In genomic region chr15:31815411-31816155, GRCh38 we compare ENCODE assay signal across 19 cellular contexts. TPM values are rescaled to one million over a fixed set of nuclear protein-coding genes. Genes with fewer than 3 reads are reported as not detected.
A peak's percentile ranks its signal among the peaks of the same experiment; 100 is the strongest.
DNase-seq lines count a peak whose midpoint lies in the region; FAIRE-seq and TF ChIP-seq lines count a peak whose summit lies in the region.
"Had no signal": no experiment of that assay in that cellular context is flagged by ENCODE, and none has a peak within 500 bp of the region (broad histone marks: within the 10 kb centered on the region; RNA-seq: fewer than 3 reads in every experiment).

No MANE protein-coding gene starts in this region.

- TF ChIP-seq RAD21 in H1 (IDR thresholded peaks at IDR 0.05 in 1 of 2, conservative IDR thresholded peaks at IDR 0.05 in 1 of 2; ENCODE audit: low read depth in 2 of 2, low read length in 2 of 2): no peak

- H3K4me1 ChIP-seq in H1 (replicated peaks in 1 of 4; ENCODE audit: control insufficient read depth in 3 of 4, insufficient read depth in 4 of 4, low read length in 3 of 4): no peaks in the 10 kb centered on the region; a peak in 1 of 7 replicates

- H2BK15ac ChIP-seq in H1 (ENCODE audit: low read length): 0 out of 2 replicates have a peak overlapping the region, but pooled peaks have one; percentile 23

- H2BK12ac ChIP-seq in H1 (ENCODE audit: low read depth, low read length): no peak overlapping the region

- no peaks in the 10 kb centered on the region for H3K4me1 Mint-ChIP-seq in type B pancreatic cell (ENCODE audit: unreplicated experiment)
- no peaks in the 10 kb centered on the region for H3K4me1 Mint-ChIP-seq in activated T-cell treated with anti-CD3 and anti-CD28 coated beads, Interleukin-2, amount 50 U/mL, for 24 hours (ENCODE audit: low read depth)
- H3K4me1 Mint-ChIP-seq: CD14-positive monocyte; CD4-positive, alpha-beta memory T cell had no signal

- POLR2A ChIA-PET in H1 (lab: Charles Lee; ENCODE audit: partially characterized antibody): no interaction called here

- no peak overlapping the region for H4K5ac ChIP-seq in H1 (ENCODE audit: insufficient read length, low read depth, low read length)

- CTCF ChIA-PET in H1 (lab: Charles Lee; ENCODE audit: partially characterized antibody): interaction anchor here (0.6 kb wide), 1 partner anchor 33 kb away, joined by 4 read pairs; no protein-coding TSS in a partner anchor

- H3K36me3 ChIP-seq in bronchial epithelial cell (ENCODE audit: control insufficient read depth, insufficient read depth, low read length) (no peaks in the 10 kb centered on the region), H1 (ENCODE audit: control insufficient read depth in 2 of 4, insufficient read depth in 4 of 4, low read length in 3 of 4) (no peaks in the 10 kb centered on the region)
- H3K36me3 ChIP-seq: BLaER1 had no signal

- no peak overlapping the region for H3K56ac ChIP-seq in H1 (replicated peaks; ENCODE audit: insufficient read length, low read depth, low read length)

- no peak overlapping the region for H3K18ac ChIP-seq in H1 (ENCODE audit: extremely low read depth, low read length)

- H2BK20ac ChIP-seq in H1 (ENCODE audit: low read length): no peak overlapping the region

- H2AK5ac ChIP-seq in H1 (ENCODE audit: low read depth, low read length): no peak overlapping the region

- H2BK120ac ChIP-seq in H1 (replicated peaks; ENCODE audit: low read depth, low read length): no peak overlapping the region

- WGBS in H1 (ENCODE audit: extremely low coverage in 1 of 2, insufficient coverage in 1 of 2, insufficient read length in 1 of 2, insufficient replicate concordance in 2 of 2, low coverage in 1 of 2, low lambda C conversion rate in 2 of 2, missing lambda C conversion rate in 1 of 2), 2 experiments: 90% methylated on average over 15 of the region's 15 CpGs; no CpG with 5 or more reads in 1 of the 2 experiments

- TF ChIP-seq POLR2A in H1 (IDR thresholded peaks at IDR 0.05; ENCODE audit: control extremely low read depth in 1 of 2, low read depth in 2 of 2, low read length in 2 of 2): no peak

- no peak overlapping the region for H4K8ac ChIP-seq in H1 (ENCODE audit: extremely low read depth, insufficient read depth, low read length)

- no peak overlapping the region for H3K9ac ChIP-seq in H1 (replicated peaks in 1 of 4; ENCODE audit: extremely low read depth in 1 of 4, low read depth in 3 of 4, low read length in 3 of 4)
- H3K9ac ChIP-seq: BLaER1, GM23248 had no signal

- peak; percentile 88 for FAIRE-seq in bronchial epithelial cell (lab: Jason Lieb, UNC)
- FAIRE-seq in H1 (lab: Jason Lieb, UNC): no peak
- FAIRE-seq: GM19239, H54, HTR-8/SVneo had no signal

- no peak overlapping the region for H3K4me3 ChIP-seq in bronchial epithelial cell (ENCODE audit: low read depth, low read length)
- no peak overlapping the region for H3K4me3 ChIP-seq in H1 (ENCODE audit: extremely low read depth in 1 of 4, insufficient read depth in 2 of 4, low read depth in 3 of 4, low read length in 4 of 4)
- H3K4me3 ChIP-seq: BLaER1, GM23248 had no signal

- H2AFZ ChIP-seq in H1 (ENCODE audit: low read length): no peak overlapping the region
- H2AFZ ChIP-seq: GM23248 had no signal

- no peaks in the 10 kb centered on the region for H3K9me3 ChIP-seq in H1 (ENCODE audit: insufficient read depth in 2 of 2, low read depth in 1 of 2, low read length in 1 of 2)
- H3K9me3 ChIP-seq: BLaER1 had no signal

- H3K27me3 ChIP-seq in bronchial epithelial cell (ENCODE audit: control insufficient read depth, insufficient read depth, low read length) (no peaks in the 10 kb centered on the region), H1 (replicated peaks in 1 of 4; ENCODE audit: control insufficient read depth in 3 of 4, extremely low read depth in 1 of 4, insufficient read depth in 3 of 4, low read length in 3 of 4) (no peaks in the 10 kb centered on the region)
- H3K27me3 ChIP-seq: BLaER1 had no signal

- H3K23ac ChIP-seq in H1 (ENCODE audit: insufficient read length): no peak overlapping the region

- no peak overlapping the region for H3K4me2 ChIP-seq in H1 (ENCODE audit: insufficient read depth in 1 of 2, low read depth in 2 of 2, low read length in 2 of 2)
- H3K4me2 ChIP-seq: BLaER1 had no signal

- H3K4me3 Mint-ChIP-seq in type B pancreatic cell: no peak overlapping the region
- H3K4me3 Mint-ChIP-seq in activated T-cell treated with anti-CD3 and anti-CD28 coated beads, Interleukin-2, amount 50 U/mL, for 24 hours: no peak overlapping the region
- H3K4me3 Mint-ChIP-seq: CD14-positive monocyte; CD4-positive, alpha-beta memory T cell had no signal

- H3K36me3 Mint-ChIP-seq in type B pancreatic cell: no peaks in the 10 kb centered on the region
- no peaks in the 10 kb centered on the region for H3K36me3 Mint-ChIP-seq in activated T-cell treated with anti-CD3 and anti-CD28 coated beads, Interleukin-2, amount 50 U/mL, for 24 hours (ENCODE audit: low read depth)
- H3K36me3 Mint-ChIP-seq: CD14-positive monocyte; CD4-positive, alpha-beta memory T cell had no signal

- H3K9me3 Mint-ChIP-seq in type B pancreatic cell: no peaks in the 10 kb centered on the region
- H3K9me3 Mint-ChIP-seq in activated T-cell treated with anti-CD3 and anti-CD28 coated beads, Interleukin-2, amount 50 U/mL, for 24 hours: no peaks in the 10 kb centered on the region
- H3K9me3 Mint-ChIP-seq: CD4-positive, alpha-beta memory T cell had no signal

- H3K14ac ChIP-seq in H1 (ENCODE audit: insufficient read length): no peak overlapping the region

- H4K91ac ChIP-seq in H1 (replicated peaks; ENCODE audit: insufficient read length, low read length): no peak overlapping the region

- DNase-seq in bronchial epithelial cell (ENCODE audit: low read depth): no peak
- no peak for DNase-seq in H1 (ENCODE audit: low read depth in 1 of 2, low spot score in 2 of 2)
- DNase-seq in substantia nigra (lab: John Stamatoyannopoulos, UW): peak in 4 of 49 donors; percentile 11 to 36 (median 29)
- DNase-seq in type B pancreatic cell (ENCODE audit: extremely low spot score, unreplicated experiment): peak; percentile 44
- DNase-seq in medulla oblongata (ENCODE audit: extremely low spot score): no peak
- DNase-seq in activated T-cell treated with anti-CD3 and anti-CD28 coated beads, Interleukin-2, amount 50 U/mL, for 24 hours: no peak
- no peak for DNase-seq in GM19238 (ENCODE audit: insufficient read length, low spot score)
- DNase-seq: 8988T; CD4-positive, alpha-beta memory T cell; DMS79 treated with DMSO at 0.1 percent for 48 hours; GF-D8; GM23248; HCEC 1CT; IMR-90 had no signal

- H3K27ac ChIP-seq in H1 (ENCODE audit: low read depth, low read length) (no peak overlapping the region), substantia nigra (ENCODE audit: low read depth, low read length, poor library complexity, severe bottlenecking) (peak overlapping the region; percentile 82)
- H3K27ac ChIP-seq: BLaER1, GM23248 had no signal

- no peaks in the 10 kb centered on the region for H3K27me3 Mint-ChIP-seq in type B pancreatic cell
- no peaks in the 10 kb centered on the region for H3K27me3 Mint-ChIP-seq in activated T-cell treated with anti-CD3 and anti-CD28 coated beads, Interleukin-2, amount 50 U/mL, for 24 hours
- H3K27me3 Mint-ChIP-seq: CD4-positive, alpha-beta memory T cell had no signal

- no peak overlapping the region for H2BK5ac ChIP-seq in H1 (ENCODE audit: low read depth, low read length)

- no peak overlapping the region for H3K27ac Mint-ChIP-seq in type B pancreatic cell
- H3K27ac Mint-ChIP-seq in activated T-cell treated with anti-CD3 and anti-CD28 coated beads, Interleukin-2, amount 50 U/mL, for 24 hours: no peak overlapping the region
- H3K27ac Mint-ChIP-seq: CD4-positive, alpha-beta memory T cell had no signal

- H3K23me2 ChIP-seq in H1 (ENCODE audit: low read depth, low read length): peaks cover 5% of the 10 kb centered on the region; the same call in 1 of the 2 replicates

- H3K79me2 ChIP-seq in H1 (ENCODE audit: control insufficient read depth in 1 of 2, insufficient read depth in 2 of 2, low read length in 2 of 2): no peaks in the 10 kb centered on the region

- H3K4ac ChIP-seq in H1 (replicated peaks; ENCODE audit: insufficient read length, low read depth, low read length): no peak overlapping the region

- no peaks in the 10 kb centered on the region for H3K79me1 ChIP-seq in H1 (ENCODE audit: low read depth, low read length)

- TF ChIP-seq EP300 in H1 (IDR thresholded peaks at IDR 0.05; ENCODE audit: borderline replicate concordance in 1 of 2, low read depth in 2 of 2, low read length in 2 of 2): no peak

- H4K20me1 ChIP-seq in H1 (replicated peaks in 1 of 2; ENCODE audit: control insufficient read depth in 1 of 2, insufficient read depth in 2 of 2, low read length in 2 of 2): peaks cover 0 to 2% of the 10 kb centered on the region in 2 experiments
- H4K20me1 ChIP-seq: BLaER1 had no signal

- TF ChIP-seq CTCF in bronchial epithelial cell (IDR thresholded peaks at IDR 0.05; ENCODE audit: insufficient read depth, low read length, severe bottlenecking) (no peak), H1 (IDR thresholded peaks at IDR 0.05; ENCODE audit: control extremely low read depth in 1 of 3, insufficient read depth in 1 of 3, low read depth in 1 of 3, low read length in 3 of 3) (no peak), type B pancreatic cell (conservative IDR thresholded peaks at IDR 0.05) (no peak)

TF ChIP-seq in H1, 55 proteins besides CTCF, POLR2A, EP300 and RAD21 (continues in another document):
- TF ChIP-seq TAF1 (IDR thresholded peaks at IDR 0.05; ENCODE audit: low read depth, low read length): no peak
- TF ChIP-seq SP1 (IDR thresholded peaks at IDR 0.05; ENCODE audit: low read depth, low read length): no peak
- TF ChIP-seq RNF2 (IDR thresholded peaks at IDR 0.05; ENCODE audit: borderline replicate concordance, low read depth, low read length, missing control alignments, poor library complexity, severe bottlenecking): no peak
- no peak for TF ChIP-seq TBP (IDR thresholded peaks at IDR 0.05; ENCODE audit: low read depth, low read length)
- TF ChIP-seq POU5F1 (IDR thresholded peaks at IDR 0.05; ENCODE audit: low read depth, low read length): no peak
- no peak for TF ChIP-seq ZNF274 (IDR thresholded peaks at IDR 0.05; ENCODE audit: borderline replicate concordance, extremely low read depth, low read length)
- TF ChIP-seq CBX5 (IDR thresholded peaks at IDR 0.05; ENCODE audit: low read depth, low read length): no peak
- TF ChIP-seq TCF12 (IDR thresholded peaks at IDR 0.05; ENCODE audit: low read depth, low read length): no peak
- no peak for TF ChIP-seq CHD2 (IDR thresholded peaks at IDR 0.05; ENCODE audit: low read length)

RNA-seq across cellular contexts. Expression of gene OTUD7A, which starts 54.9 kb away (rescaled TPM):
- total RNA-seq in bronchial epithelial cell (0.13 and 0.26 TPM in 2 replicates), type B pancreatic cell (ENCODE audit: low replicate concordance) (2.4 TPM in 2 replicates)
- total RNA-seq in H1 (2021; fragmentation: NEBNext Ultra II Directional; extraction: Animal tissue kit (Norgen Biotek cat#: 25700)): 3.5 and 4.0 TPM in 2 replicates
- polyA plus RNA-seq in H1 (2011; rRNA removed): 1.3 and 2.5 TPM in 2 replicates
- 2.0 TPM for polyA plus RNA-seq in H1 (2011; cell fraction: cytosol; rRNA removed)
- 4.9 TPM for polyA plus RNA-seq in H1 (2011; cell fraction: nucleus; rRNA removed)
- 0.69 to 2.1 TPM (median 1.9 TPM) in 4 replicates for polyA plus RNA-seq in H1 (2012, experiment 1 of 2)
- 1.0 TPM for polyA plus RNA-seq in H1 (2012, experiment 2 of 2)
- 1.1 TPM for polyA plus RNA-seq in H1 (2013, experiment 1 of 2)
- 1.4 TPM for polyA plus RNA-seq in H1 (2013, experiment 2 of 2)
- 5.5 and 6.1 TPM in 2 replicates for polyA minus RNA-seq in H1 (2011; rRNA and poly(A)+ RNA removed)
- 1.2 TPM for polyA minus RNA-seq in H1 (2011; cell fraction: cytosol; rRNA and poly(A)+ RNA removed)
- polyA minus RNA-seq in H1 (2011; cell fraction: nucleus; rRNA and poly(A)+ RNA removed): 9.6 TPM
